In genomic region chr10:127496045-127496444, GRCh38 we compare ENCODE assay signal across 1 cellular context.
TF ChIP-seq lines count a peak whose summit lies in the region.

No MANE protein-coding gene starts in this region.

TF ChIP-seq in GM23338, 12 proteins besides CTCF, POLR2A, EP300 and RAD21 (continued from another document):
- TF ChIP-seq ZNF114 (CRISPR knock-in tag; IDR thresholded peaks at IDR 0.05) (no peak), STAT1 (IDR thresholded peaks at IDR 0.05; ENCODE audit: unreplicated experiment) (no peak), ZNF462 (CRISPR knock-in tag; IDR thresholded peaks at IDR 0.05) (no peak), NANOG (IDR thresholded peaks at IDR 0.05; ENCODE audit: borderline replicate concordance) (no peak)
